15 cellular contexts compared by ENCODE assay signal in the genomic region with DNA sequence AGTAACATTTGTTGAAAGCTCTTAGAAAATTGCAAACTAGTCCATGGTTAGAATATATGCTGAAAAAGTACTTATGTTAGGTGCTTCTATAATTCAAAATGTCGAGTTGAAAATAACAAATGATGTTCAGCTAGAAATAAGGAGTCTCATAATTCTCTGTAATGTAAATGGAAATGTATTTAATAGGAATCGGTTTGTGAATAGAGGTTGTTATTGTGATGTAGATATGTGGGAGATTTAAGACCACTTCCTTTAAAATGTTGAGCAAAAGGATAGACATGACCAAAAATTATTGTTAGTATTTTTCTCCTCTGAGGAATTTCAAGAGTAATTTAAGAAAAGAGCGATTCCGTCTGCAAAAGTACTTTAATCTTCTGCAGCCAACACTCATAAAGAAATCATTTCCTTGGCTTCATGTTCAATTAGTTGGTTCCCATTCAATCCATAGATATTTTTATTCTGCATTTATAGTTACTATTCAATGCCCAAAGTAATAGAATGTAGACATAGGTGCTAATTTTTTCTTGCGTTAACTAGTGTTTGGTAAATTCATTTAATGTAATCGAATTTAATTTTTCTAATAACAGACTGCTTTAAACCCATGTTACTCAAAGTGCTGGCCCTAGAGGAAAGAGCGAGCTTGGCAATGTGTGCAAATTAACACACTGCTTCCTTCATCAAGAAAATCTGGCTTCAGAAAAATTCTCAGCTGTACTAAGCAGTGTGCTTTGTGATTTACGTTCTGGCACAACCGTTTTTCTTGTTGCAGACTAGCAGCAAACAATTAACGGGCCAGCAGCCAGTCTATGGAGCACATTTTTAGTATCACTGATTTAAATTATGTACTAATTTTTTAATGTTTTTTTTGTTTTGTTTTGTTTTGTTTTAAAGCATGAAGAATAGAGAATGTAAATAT. TPM values are rescaled to one million over a fixed set of nuclear protein-coding genes. Genes with fewer than 3 reads are reported as not detected.
DNase-seq lines count a peak whose midpoint lies in the region; ATAC-seq, FAIRE-seq and TF ChIP-seq lines count a peak whose summit lies in the region.
"Had no signal": no experiment of that assay in that cellular context is flagged by ENCODE, and none has a peak within 500 bp of the region (broad histone marks: within the 10 kb centered on the region; RNA-seq: fewer than 3 reads in every experiment).

No MANE protein-coding gene starts in this region.

- H3K27me3 ChIP-seq in HAP-1 (ENCODE audit: low read depth) (no peaks in the 10 kb centered on the region), astrocyte (ENCODE audit: insufficient read depth, low read length) (no peaks in the 10 kb centered on the region), gastroesophageal sphincter (no peaks in the 10 kb centered on the region), uterus (no peaks in the 10 kb centered on the region)

- H3K27ac ChIP-seq in astrocyte (ENCODE audit: low read depth, low read length) (no peak overlapping the region), gastroesophageal sphincter (peak overlapping the region; percentile 36 to 80 (median 68)), uterus (peak overlapping the region; percentile 20 to 28)

- peak; percentile 43 for FAIRE-seq in astrocyte (lab: Jason Lieb, UNC)

- H3K36me3 ChIP-seq in HAP-1 (replicated peaks) (no peaks in the 10 kb centered on the region; the same call in 1 of the 2 replicates), astrocyte (ENCODE audit: insufficient read depth, low read length) (peaks cover 92% of the 10 kb centered on the region), gastroesophageal sphincter (peaks cover 7 to 89% of the 10 kb centered on the region in 2 donors), uterus (no peaks in the 10 kb centered on the region)

- peaks cover 29% of the 10 kb centered on the region for H3K36me3 Mint-ChIP-seq in astrocyte (ENCODE audit: low read depth, unreplicated experiment)

- H3K4me3 Mint-ChIP-seq in astrocyte (ENCODE audit: unreplicated experiment), result no peak overlapping the region

- in situ Hi-C loops in HAP-1 (cut with MboI; ENCODE audit: low sequenced_read_pairs), result no loop called here

- H3K4me1 Mint-ChIP-seq in astrocyte (ENCODE audit: low read depth, unreplicated experiment), result peaks cover 43% of the 10 kb centered on the region

- peak overlapping the region; percentile 79 for H3K27ac Mint-ChIP-seq in astrocyte (ENCODE audit: unreplicated experiment)

- H2AFZ ChIP-seq in astrocyte (ENCODE audit: low read depth, low read length), result no peak overlapping the region

- H4K20me1 ChIP-seq in astrocyte (ENCODE audit: insufficient read depth, low read length), result peaks cover 94% of the 10 kb centered on the region

- H3K4me1 ChIP-seq in HAP-1 (peaks cover 37% of the 10 kb centered on the region), astrocyte (ENCODE audit: insufficient read depth, low read length) (peaks cover 34% of the 10 kb centered on the region), gastroesophageal sphincter (peaks cover 0 to 67% (median 5%) of the 10 kb centered on the region in 3 donors), uterus (no peaks in the 10 kb centered on the region)

- no peak overlapping the region for H3K4me3 ChIP-seq in HAP-1
- no peak overlapping the region for H3K4me3 ChIP-seq in astrocyte (ENCODE audit: insufficient read depth, low read depth, low read length)
- no peak overlapping the region for H3K4me3 ChIP-seq in gastroesophageal sphincter
- no peak overlapping the region for H3K4me3 ChIP-seq in uterus

- intact Hi-C loops in uterus (cut with DNase I; ENCODE audit: low total_unique reads), result no loop called here

- no peak for TF ChIP-seq POLR2A in gastroesophageal sphincter (IDR thresholded peaks at IDR 0.05)
- no peak for TF ChIP-seq POLR2A in uterus (IDR thresholded peaks at IDR 0.05)

- H3K9ac ChIP-seq in astrocyte (ENCODE audit: low read length), result no peak overlapping the region
- H3K9ac ChIP-seq: SK-N-SH had no signal

- 49 to 56% methylated on average over 10 of the region's 10 CpGs for WGBS in gastroesophageal sphincter (ENCODE audit: low coverage in 1 of 2), 2 donors

- no peaks in the 10 kb centered on the region for H3K27me3 Mint-ChIP-seq in astrocyte (ENCODE audit: low read depth, unreplicated experiment)

- TF ChIP-seq EP300 in gastroesophageal sphincter (IDR thresholded peaks at IDR 0.05), result no peak

- DNase-seq in HAP-1 (ENCODE audit: low spot score in 2 of 2) (peak; percentile 12 to 95), astrocyte (ENCODE audit: low read depth) (no peak), uterus (peak in 1 of 2 donors; percentile 17), NCI-H2171 treated with DMSO at 0.1 percent for 48 hours (lab: John Stamatoyannopoulos, UW) (no peak), HuH-7 (ENCODE audit: low spot score) (no peak)
- DNase-seq: COR-L47, EL, NCI-H1048, NCI-H146, NCI-H2227 treated with DMSO at 0.1 percent for 48 hours, NCI-H524, Right ventricle myocardium superior, SK-N-SH had no signal

- peak overlapping the region; percentile 41 for H3K4me2 ChIP-seq in astrocyte (ENCODE audit: low read length)
- H3K4me2 ChIP-seq: SK-N-SH had no signal

- peaks cover 26% of the 10 kb centered on the region for H3K79me2 ChIP-seq in astrocyte (ENCODE audit: insufficient read depth, low read length)

- TF ChIP-seq CTCF in astrocyte (IDR thresholded peaks at IDR 0.05; ENCODE audit: insufficient read depth, low read depth, low read length), result no peak
- no peak for TF ChIP-seq CTCF in gastroesophageal sphincter (IDR thresholded peaks at IDR 0.05)
- no peak for TF ChIP-seq CTCF in uterus (IDR thresholded peaks at IDR 0.05)

- ATAC-seq in gastroesophageal sphincter (no peak), HG03432 (IDR thresholded peaks at IDR 0.05; ENCODE audit: unreplicated experiment) (no peak)

- no peaks in the 10 kb centered on the region for H3K9me3 ChIP-seq in HAP-1
- H3K9me3 ChIP-seq in astrocyte (ENCODE audit: insufficient read depth, low read depth, low read length), result no peaks in the 10 kb centered on the region
- H3K9me3 ChIP-seq in gastroesophageal sphincter, result no peaks in the 10 kb centered on the region
- no peaks in the 10 kb centered on the region for H3K9me3 ChIP-seq in uterus
- H3K9me3 ChIP-seq: SK-N-SH had no signal

- no peaks in the 10 kb centered on the region for H3K9me3 Mint-ChIP-seq in astrocyte (ENCODE audit: unreplicated experiment)

RNA-seq across cellular contexts. Expression of gene FN1, which starts 32.2 kb away (rescaled TPM):
- total RNA-seq in astrocyte, result 17,010 and 22,524 TPM in 2 replicates
- total RNA-seq in gastroesophageal sphincter, result 1,000 to 10,000 TPM; 1,699 to 4,986 (median 1,920) TPM
- total RNA-seq in uterus, result 1,000 to 10,000 TPM in 1 of 4 donors, 100 to 1,000 TPM in 3; 218 to 1,074 (median 261) TPM

Comparison
In these comparisons a context has a peak if more than half of its experiments do, and no peak if none do; other contexts are left out.
1. DNase-seq: peak in HAP-1 (2 of 2); none in astrocyte (single experiment), NCI-H2171 treated with DMSO at 0.1 percent for 48 hours (single experiment) and HuH-7 (single experiment).